Comparison of ENCODE assay signal across 18 cellular contexts in the genomic region with DNA sequence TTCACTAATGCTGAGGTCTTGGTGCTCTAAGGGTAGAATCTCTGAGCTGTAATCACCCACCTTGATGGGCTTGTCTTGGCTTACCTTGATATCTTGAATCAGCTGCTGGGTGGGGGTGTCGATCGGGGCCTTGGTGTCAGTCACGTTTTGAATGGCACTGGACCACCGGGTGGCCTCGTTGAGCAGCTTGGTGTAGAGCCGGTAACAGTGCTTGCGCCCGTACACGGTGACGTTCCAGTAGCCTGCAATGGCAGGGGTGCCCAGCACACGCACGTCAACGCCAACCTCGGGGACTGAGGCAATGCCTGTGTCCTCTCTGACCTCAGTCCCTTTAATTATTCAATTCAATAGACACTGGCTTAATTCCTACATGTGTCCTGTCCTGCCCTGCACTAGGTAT.
DNase-seq lines count a peak whose midpoint lies in the region; ATAC-seq and TF ChIP-seq lines count a peak whose summit lies in the region.
"Had no signal": no experiment of that assay in that cellular context is flagged by ENCODE, and none has a peak within 500 bp of the region (broad histone marks: within the 10 kb centered on the region; RNA-seq: fewer than 3 reads in every experiment).

No MANE protein-coding gene starts in this region.

- H3K9me3 ChIP-seq in neural progenitor cell (ENCODE audit: low read depth) (no peaks in the 10 kb centered on the region), tibial nerve (no peaks in the 10 kb centered on the region), stomach (no peaks in the 10 kb centered on the region)

- no peaks in the 10 kb centered on the region for H3K36me3 Mint-ChIP-seq in activated CD8-positive, alpha-beta T cell treated with anti-CD3 and anti-CD28 coated beads for 36 hours (ENCODE audit: low read depth)
- no peaks in the 10 kb centered on the region for H3K36me3 Mint-ChIP-seq in activated CD8-positive, alpha-beta T cell treated with anti-CD3 and anti-CD28 coated beads, Interleukin-2, amount 10 ng/mL, durations not matched to agents 7 days and 5 days (ENCODE audit: low read depth)
- peaks cover 60% of the 10 kb centered on the region for H3K36me3 Mint-ChIP-seq in neural progenitor cell

- H3K36me3 ChIP-seq in neural progenitor cell (peaks cover 20% of the 10 kb centered on the region), tibial nerve (peaks cover 0 to 63% (median 5%) of the 10 kb centered on the region in 3 donors), stomach (peaks cover 71 to 100% (median 94%) of the 10 kb centered on the region in 4 donors)

- 80 to 85% methylated on average over 14 of the region's 14 CpGs for WGBS in tibial nerve, 2 donors
- WGBS in stomach, 5 donors = 79 to 83% (median 82%) methylated on average over 14 of the region's 14 CpGs

- no peak overlapping the region for H3K27ac ChIP-seq in neural progenitor cell
- no peak overlapping the region for H3K27ac ChIP-seq in tibial nerve
- H3K27ac ChIP-seq in stomach = no peak overlapping the region
- H3K27ac ChIP-seq: coronary artery had no signal

- ATAC-seq in activated CD8-positive, alpha-beta T cell treated with anti-CD3 and anti-CD28 coated beads for 36 hours = no peak
- ATAC-seq in activated CD8-positive, alpha-beta T cell treated with anti-CD3 and anti-CD28 coated beads, Interleukin-2, amount 10 ng/mL, durations not matched to agents 7 days and 5 days = no peak
- ATAC-seq: right cardiac atrium, T-helper 17 cell had no signal

- H4K20me1 ChIP-seq in neural progenitor cell (ENCODE audit: low read depth) = no peaks in the 10 kb centered on the region

- H3K4me3 Mint-ChIP-seq in activated CD8-positive, alpha-beta T cell treated with anti-CD3 and anti-CD28 coated beads for 36 hours = no peak overlapping the region
- no peak overlapping the region for H3K4me3 Mint-ChIP-seq in activated CD8-positive, alpha-beta T cell treated with anti-CD3 and anti-CD28 coated beads, Interleukin-2, amount 10 ng/mL, durations not matched to agents 7 days and 5 days
- no peak overlapping the region for H3K4me3 Mint-ChIP-seq in neural progenitor cell
- H3K4me3 Mint-ChIP-seq: neural crest cell, T-helper 17 cell had no signal

- DNase-seq in activated CD8-positive, alpha-beta T cell treated with anti-CD3 and anti-CD28 coated beads for 36 hours = peak; percentile 16
- no peak for DNase-seq in activated CD8-positive, alpha-beta T cell treated with anti-CD3 and anti-CD28 coated beads, Interleukin-2, amount 10 ng/mL, durations not matched to agents 7 days and 5 days
- DNase-seq in NCI-H69 (lab: John Stamatoyannopoulos, UW) = peak; percentile 25
- DNase-seq in dermis blood vessel endothelial cell = peak; percentile 32
- DNase-seq in neural progenitor cell (ENCODE audit: low spot score) = peak; percentile 35
- DNase-seq in tibial nerve (ENCODE audit: low spot score in 2 of 2) = no peak
- DNase-seq in NCI-H1092 treated with DMSO at 0.1 percent for 48 hours (lab: John Stamatoyannopoulos, UW) = no peak
- DNase-seq in stomach = no peak
- DNase-seq: activated gamma-delta T cell treated with Interleukin-2 at 50 U/mL for 16 hours, anterior cingulate cortex, erythroblast, mesenchymal stem cell, NCI-H2029, NCI-H774, right cardiac atrium, T-helper 17 cell had no signal

- no peaks in the 10 kb centered on the region for H3K79me2 ChIP-seq in neural progenitor cell (ENCODE audit: low read depth)

- POLR2A ChIA-PET in activated CD8-positive, alpha-beta T cell treated with anti-CD3 and anti-CD28 coated beads for 36 hours (lab: Charles Lee) = no interaction called here
- POLR2A ChIA-PET in activated CD8-positive, alpha-beta T cell treated with anti-CD3 and anti-CD28 coated beads, Interleukin-2, amount 10 ng/mL, durations not matched to agents 7 days and 5 days (lab: Charles Lee) = no interaction called here

- no peaks in the 10 kb centered on the region for H3F3A ChIP-seq in neural progenitor cell (ENCODE audit: low read depth)

- TF ChIP-seq POLR2A in tibial nerve (IDR thresholded peaks at IDR 0.05) = no peak
- no peak for TF ChIP-seq POLR2A in stomach (IDR thresholded peaks at IDR 0.05)

- TF ChIP-seq CTCF in activated CD8-positive, alpha-beta T cell treated with anti-CD3 and anti-CD28 coated beads for 36 hours (IDR thresholded peaks at IDR 0.05) = no peak
- TF ChIP-seq CTCF in neural progenitor cell (IDR thresholded peaks at IDR 0.05) (peak; percentile 47), tibial nerve (IDR thresholded peaks at IDR 0.05) (no peak), stomach (IDR thresholded peaks at IDR 0.05) (no peak)

- H3K27ac Mint-ChIP-seq in activated CD8-positive, alpha-beta T cell treated with anti-CD3 and anti-CD28 coated beads for 36 hours = no peak overlapping the region
- H3K27ac Mint-ChIP-seq in activated CD8-positive, alpha-beta T cell treated with anti-CD3 and anti-CD28 coated beads, Interleukin-2, amount 10 ng/mL, durations not matched to agents 7 days and 5 days = no peak overlapping the region
- H3K27ac Mint-ChIP-seq in neural progenitor cell = no peak overlapping the region
- H3K27ac Mint-ChIP-seq: T-helper 17 cell had no signal

- intact Hi-C loops in activated CD8-positive, alpha-beta T cell treated with anti-CD3 and anti-CD28 coated beads for 36 hours (cut with micrococcal nuclease) = no loop called here
- intact Hi-C loops in stomach (cut with DNase I; ENCODE audit: low total_unique reads) = no loop called here

- H3K27me3 ChIP-seq in neural progenitor cell = no peaks in the 10 kb centered on the region
- H3K27me3 ChIP-seq in tibial nerve = no peaks in the 10 kb centered on the region
- no peaks in the 10 kb centered on the region for H3K27me3 ChIP-seq in stomach

- no peak overlapping the region for H3K4me2 ChIP-seq in neural progenitor cell

- H3K4me3 ChIP-seq in neural progenitor cell (no peak overlapping the region), tibial nerve (no peak overlapping the region), stomach (no peak overlapping the region)
- H3K4me3 ChIP-seq: coronary artery had no signal

- peaks cover 3% of the 10 kb centered on the region for H3K27me3 Mint-ChIP-seq in activated CD8-positive, alpha-beta T cell treated with anti-CD3 and anti-CD28 coated beads for 36 hours
- H3K27me3 Mint-ChIP-seq in activated CD8-positive, alpha-beta T cell treated with anti-CD3 and anti-CD28 coated beads, Interleukin-2, amount 10 ng/mL, durations not matched to agents 7 days and 5 days (ENCODE audit: low read depth) = no peaks in the 10 kb centered on the region
- peaks cover 3% of the 10 kb centered on the region for H3K27me3 Mint-ChIP-seq in neural progenitor cell (ENCODE audit: insufficient read depth, low read depth)

- no peaks in the 10 kb centered on the region for H3K9me3 Mint-ChIP-seq in activated CD8-positive, alpha-beta T cell treated with anti-CD3 and anti-CD28 coated beads for 36 hours
- H3K9me3 Mint-ChIP-seq in activated CD8-positive, alpha-beta T cell treated with anti-CD3 and anti-CD28 coated beads, Interleukin-2, amount 10 ng/mL, durations not matched to agents 7 days and 5 days (ENCODE audit: insufficient read depth) = no peaks in the 10 kb centered on the region
- H3K9me3 Mint-ChIP-seq in neural progenitor cell = no peaks in the 10 kb centered on the region
- H3K9me3 Mint-ChIP-seq: neural crest cell had no signal

- TF ChIP-seq EP300 in tibial nerve (IDR thresholded peaks at IDR 0.05) (no peak), stomach (IDR thresholded peaks at IDR 0.05) (no peak)

- CTCF ChIA-PET in activated CD8-positive, alpha-beta T cell treated with anti-CD3 and anti-CD28 coated beads for 36 hours (lab: Charles Lee) = interaction anchor here (0.9 kb wide), 1 partner anchor 68 kb away, joined by 3 read pairs; no protein-coding TSS in a partner anchor
- CTCF ChIA-PET in activated CD8-positive, alpha-beta T cell treated with anti-CD3 and anti-CD28 coated beads, Interleukin-2, amount 10 ng/mL, durations not matched to agents 7 days and 5 days (lab: Charles Lee) = no interaction called here

- H3K4me1 Mint-ChIP-seq in activated CD8-positive, alpha-beta T cell treated with anti-CD3 and anti-CD28 coated beads for 36 hours (ENCODE audit: low read depth) = no peaks in the 10 kb centered on the region
- no peaks in the 10 kb centered on the region for H3K4me1 Mint-ChIP-seq in activated CD8-positive, alpha-beta T cell treated with anti-CD3 and anti-CD28 coated beads, Interleukin-2, amount 10 ng/mL, durations not matched to agents 7 days and 5 days (ENCODE audit: low read depth)
- H3K4me1 Mint-ChIP-seq in neural progenitor cell = peaks cover 7% of the 10 kb centered on the region
- H3K4me1 Mint-ChIP-seq: neural crest cell, T-helper 17 cell had no signal

- H2AFZ ChIP-seq in neural progenitor cell (replicated peaks) = no peak overlapping the region

- H3K4me1 ChIP-seq in neural progenitor cell = no peaks in the 10 kb centered on the region
- no peaks in the 10 kb centered on the region for H3K4me1 ChIP-seq in tibial nerve
- peaks cover 0 to 8% (median 5%) of the 10 kb centered on the region in 4 donors for H3K4me1 ChIP-seq in stomach

- no peak overlapping the region for H3K9ac ChIP-seq in neural progenitor cell

Comparison
In these comparisons a context has a peak if more than half of its experiments do, and no peak if none do; other contexts are left out.
1. DNase-seq: peak in activated CD8-positive, alpha-beta T cell treated with anti-CD3 and anti-CD28 coated beads for 36 hours (single experiment), NCI-H69 (single experiment), dermis blood vessel endothelial cell (single experiment) and neural progenitor cell (single experiment); none in activated CD8-positive, alpha-beta T cell treated with anti-CD3 and anti-CD28 coated beads, Interleukin-2, amount 10 ng/mL, durations not matched to agents 7 days and 5 days (single experiment), tibial nerve (0 of 2), NCI-H1092 treated with DMSO at 0.1 percent for 48 hours (single experiment) and stomach (single experiment).